In the genomic region with DNA sequence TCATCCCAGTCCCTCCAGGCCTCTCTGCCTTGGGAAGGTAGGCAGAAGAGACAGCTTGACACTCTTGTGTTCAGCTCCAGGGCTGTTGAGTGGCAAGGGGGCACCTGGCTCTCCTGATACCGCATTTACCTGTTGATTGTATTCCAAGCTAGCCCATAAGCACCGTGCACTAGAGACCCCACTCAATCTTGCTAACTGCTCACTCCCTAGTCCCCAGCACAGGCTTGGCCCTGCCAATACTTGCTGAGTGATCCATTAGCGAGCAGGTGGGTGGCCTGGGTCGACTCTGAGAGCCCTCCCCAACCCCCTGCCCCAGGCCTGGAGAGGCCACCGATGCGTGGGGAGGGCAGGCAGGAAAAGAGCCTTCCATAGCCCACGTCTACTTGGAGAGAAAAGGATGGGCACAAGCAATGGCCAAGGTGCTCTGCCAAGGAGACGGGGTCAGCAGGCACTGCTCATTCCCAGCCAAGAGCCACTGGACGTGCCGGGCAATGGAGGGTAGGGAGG, we compare ENCODE assay signal across 1 cellular context.
TF ChIP-seq lines count a peak whose summit lies in the region.

No MANE protein-coding gene starts in this region.

TF ChIP-seq in HepG2, 621 proteins besides CTCF, POLR2A, EP300 and RAD21:
- TF ChIP-seq, protein P1, sequence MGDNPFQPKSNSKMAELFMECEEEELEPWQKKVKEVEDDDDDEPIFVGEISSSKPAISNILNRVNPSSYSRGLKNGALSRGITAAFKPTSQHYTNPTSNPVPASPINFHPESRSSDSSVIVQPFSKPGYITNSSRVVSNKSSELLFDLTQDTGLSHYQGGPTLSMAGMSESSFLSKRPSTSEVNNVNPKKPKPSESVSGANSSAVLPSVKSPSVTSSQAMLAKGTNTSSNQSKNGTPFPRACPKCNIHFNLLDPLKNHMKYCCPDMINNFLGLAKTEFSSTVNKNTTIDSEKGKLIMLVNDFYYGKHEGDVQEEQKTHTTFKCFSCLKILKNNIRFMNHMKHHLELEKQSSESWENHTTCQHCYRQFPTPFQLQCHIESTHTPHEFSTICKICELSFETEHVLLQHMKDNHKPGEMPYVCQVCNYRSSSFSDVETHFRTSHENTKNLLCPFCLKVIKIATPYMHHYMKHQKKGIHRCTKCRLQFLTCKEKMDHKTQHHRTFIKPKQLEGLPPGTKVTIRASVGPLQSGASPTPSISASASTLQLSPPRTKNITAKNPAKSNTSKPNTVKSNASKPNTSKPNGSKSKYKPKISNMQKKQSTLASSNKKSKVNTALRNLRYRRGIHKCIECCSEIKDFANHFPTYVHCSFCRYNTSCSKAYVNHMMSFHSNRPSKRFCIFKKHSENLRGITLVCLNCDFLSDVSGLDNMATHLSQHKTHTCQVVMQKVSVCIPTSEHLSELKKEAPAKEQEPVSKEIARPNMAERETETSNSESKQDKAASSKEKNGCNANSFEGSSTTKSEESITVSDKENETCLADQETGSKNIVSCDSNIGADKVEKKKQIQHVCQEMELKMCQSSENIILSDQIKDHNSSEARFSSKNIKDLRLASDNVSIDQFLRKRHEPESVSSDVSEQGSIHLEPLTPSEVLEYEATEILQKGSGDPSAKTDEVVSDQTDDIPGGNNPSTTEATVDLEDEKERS (CRISPR knock-in tag; IDR thresholded peaks at IDR 0.05): no peak
- TF ChIP-seq MED8 (CRISPR knock-in tag; IDR thresholded peaks at IDR 0.05; ENCODE audit: insufficient replicate concordance): peak; percentile 50
